ENCODE assay signal across 39 cellular contexts in the genomic region with DNA sequence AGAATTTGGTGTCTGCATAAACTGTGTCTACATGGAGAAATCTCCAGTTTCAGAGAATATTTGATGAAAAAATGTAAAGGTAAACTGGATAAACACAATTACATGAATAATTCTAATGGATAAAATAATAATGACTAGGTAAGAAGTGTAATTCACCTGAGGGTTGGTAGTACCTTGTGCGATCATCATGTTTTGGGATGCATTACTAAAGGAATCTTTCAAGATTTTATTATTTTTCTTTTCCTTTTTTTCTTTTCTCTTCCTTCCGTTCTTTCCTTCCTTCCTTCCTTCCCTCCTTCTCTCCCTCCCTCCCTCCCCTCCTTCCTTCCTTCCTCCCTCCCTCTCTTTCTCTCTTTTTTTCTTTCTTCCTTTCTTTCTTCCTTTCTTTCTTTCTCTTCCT.
"Had no signal": no experiment of that assay in that cellular context is flagged by ENCODE, and none has a peak within 500 bp of the region (broad histone marks: within the 10 kb centered on the region; RNA-seq: fewer than 3 reads in every experiment).

No MANE protein-coding gene starts in this region.

- H3K27ac Mint-ChIP-seq: activated naive CD4-positive, alpha-beta T cell treated with anti-CD3 and anti-CD28 coated beads for 36 hours; activated naive CD4-positive, alpha-beta T cell treated with anti-CD3 and anti-CD28 coated beads, Interleukin-2, amount 10 ng/mL, durations not matched to agents 7 days and 5 days; activated naive CD4-positive, alpha-beta T cell treated with anti-CD3 and anti-CD28 coated beads, Interleukin-2, amount 50 U/mL, for 24 hours; activated naive CD4-positive, alpha-beta T cell treated with anti-CD3 and anti-CD28 coated beads, Interleukin-2, amount 50 U/mL, for 72 hours; activated naive CD8-positive, alpha-beta T cell; activated naive CD8-positive, alpha-beta T cell treated with anti-CD3 and anti-CD28 coated beads for 36 hours; activated naive CD8-positive, alpha-beta T cell treated with anti-CD3 and anti-CD28 coated beads, Interleukin-2, amount 10 ng/mL, durations not matched to agents 7 days and 5 days; activated naive CD8-positive, alpha-beta T cell treated with anti-CD3 and anti-CD28 coated beads, Interleukin-2, amount 50 U/mL, for 24 hours; activated T-cell treated with anti-CD3 and anti-CD28 coated beads, Interleukin-2, amount 50 U/mL, for 24 hours; activated T-cell treated with anti-CD3 and anti-CD28 coated beads, Interleukin-2, amount 50 U/mL, for 72 hours; activated T-helper 1 cell treated with anti-CD3 and anti-CD28 coated beads, Interleukin-12 subunit alpha, Interleukin-12 subunit beta, Interleukin-2, Interleukin-4 antibody, amounts not matched to agents 30 ng/mL and 10 ng/mL and 1 ng/mL, durations not matched to agents 14 hours and 24 hours and 36 hours; activated T-helper 17 cell treated with anti-CD3 and anti-CD28 coated beads, Interleukin-2, amount 50 U/mL, for 72 hours; activated T-helper 2 cell treated with anti-CD3 and anti-CD28 coated beads, Interferon-gamma antibody, Interleukin-2, Interleukin-4, amounts not matched to agents 10 μg/mL and 5 μg/mL and 100 μg/mL, durations not matched to agents 14 hours and 24 hours and 36 hours; brain had no signal

- H3K27ac ChIP-seq: adrenal gland, ascending aorta, body of pancreas, breast epithelium, cardiac muscle cell had no signal

- H3K27me3 Mint-ChIP-seq: activated naive CD4-positive, alpha-beta T cell treated with anti-CD3 and anti-CD28 coated beads, Interleukin-2, amount 10 ng/mL, durations not matched to agents 7 days and 5 days; activated naive CD8-positive, alpha-beta T cell; activated naive CD8-positive, alpha-beta T cell treated with anti-CD3 and anti-CD28 coated beads for 36 hours; activated naive CD8-positive, alpha-beta T cell treated with anti-CD3 and anti-CD28 coated beads, Interleukin-2, amount 10 ng/mL, durations not matched to agents 7 days and 5 days; activated T-cell treated with anti-CD3 and anti-CD28 coated beads, Interleukin-2, amount 50 U/mL, for 24 hours; activated T-helper 17 cell treated with anti-CD3 and anti-CD28 coated beads, Interleukin-2, amount 50 U/mL, for 72 hours; brain; central memory CD8-positive, alpha-beta T cell had no signal

- H3K9me3 Mint-ChIP-seq: activated naive CD4-positive, alpha-beta T cell treated with anti-CD3 and anti-CD28 coated beads for 36 hours; activated naive CD4-positive, alpha-beta T cell treated with anti-CD3 and anti-CD28 coated beads, Interleukin-2, amount 10 ng/mL, durations not matched to agents 7 days and 5 days; activated naive CD8-positive, alpha-beta T cell treated with anti-CD3 and anti-CD28 coated beads for 36 hours; activated naive CD8-positive, alpha-beta T cell treated with anti-CD3 and anti-CD28 coated beads, Interleukin-2, amount 10 ng/mL, durations not matched to agents 7 days and 5 days; activated naive CD8-positive, alpha-beta T cell treated with anti-CD3 and anti-CD28 coated beads, Interleukin-2, amount 50 U/mL, for 24 hours; activated T-cell treated with anti-CD3 and anti-CD28 coated beads, Interleukin-2, amount 50 U/mL, for 4 hours; activated T-helper 1 cell treated with anti-CD3 and anti-CD28 coated beads, Interleukin-12 subunit alpha, Interleukin-12 subunit beta, Interleukin-2, Interleukin-4 antibody, amounts not matched to agents 30 ng/mL and 10 ng/mL and 1 ng/mL, durations not matched to agents 14 hours and 24 hours and 36 hours; activated T-helper 17 cell treated with anti-CD3 and anti-CD28 coated beads, Interleukin-2, amount 50 U/mL, for 72 hours; activated T-helper 2 cell treated with anti-CD3 and anti-CD28 coated beads, Interferon-gamma antibody, Interleukin-2, Interleukin-4, amounts not matched to agents 10 μg/mL and 5 μg/mL and 100 μg/mL, durations not matched to agents 14 hours and 24 hours and 36 hours had no signal

- H3K4me3 Mint-ChIP-seq: activated naive CD4-positive, alpha-beta T cell treated with anti-CD3 and anti-CD28 coated beads for 36 hours; activated naive CD4-positive, alpha-beta T cell treated with anti-CD3 and anti-CD28 coated beads, Interleukin-2, amount 10 ng/mL, durations not matched to agents 7 days and 5 days; activated naive CD4-positive, alpha-beta T cell treated with anti-CD3 and anti-CD28 coated beads, Interleukin-2, amount 50 U/mL, for 24 hours; activated naive CD8-positive, alpha-beta T cell; activated naive CD8-positive, alpha-beta T cell treated with anti-CD3 and anti-CD28 coated beads for 36 hours; activated naive CD8-positive, alpha-beta T cell treated with anti-CD3 and anti-CD28 coated beads, Interleukin-2, amount 10 ng/mL, durations not matched to agents 7 days and 5 days; activated naive CD8-positive, alpha-beta T cell treated with anti-CD3 and anti-CD28 coated beads, Interleukin-2, amount 50 U/mL, for 24 hours; activated T-cell treated with anti-CD3 and anti-CD28 coated beads, Interleukin-2, amount 50 U/mL, for 24 hours; activated T-cell treated with anti-CD3 and anti-CD28 coated beads, Interleukin-2, amount 50 U/mL, for 4 hours; activated T-cell treated with anti-CD3 and anti-CD28 coated beads, Interleukin-2, amount 50 U/mL, for 72 hours; activated T-helper 1 cell treated with anti-CD3 and anti-CD28 coated beads, Interleukin-12 subunit alpha, Interleukin-12 subunit beta, Interleukin-2, Interleukin-4 antibody, amounts not matched to agents 30 ng/mL and 10 ng/mL and 1 ng/mL, durations not matched to agents 14 hours and 24 hours and 36 hours; activated T-helper 17 cell treated with anti-CD3 and anti-CD28 coated beads, Interleukin-2, amount 50 U/mL, for 72 hours; brain; central memory CD8-positive, alpha-beta T cell had no signal

- H3K9me3 ChIP-seq: adrenal gland, ascending aorta, body of pancreas, breast epithelium had no signal

- H3K4me1 ChIP-seq: adrenal gland, ascending aorta, body of pancreas, breast epithelium had no signal

- DNase-seq: activated effector memory CD4-positive, alpha-beta T cell treated with anti-CD3 and anti-CD28 coated beads, Interleukin-2, amount 50 U/mL, for 16 hours; activated gamma-delta T cell; activated gamma-delta T cell treated with Interleukin-2 at 50 U/mL for 16 hours; activated naive CD4-positive, alpha-beta T cell; activated naive CD4-positive, alpha-beta T cell treated with anti-CD3 and anti-CD28 coated beads for 36 hours; activated naive CD4-positive, alpha-beta T cell treated with anti-CD3 and anti-CD28 coated beads, Interleukin-2, amount 10 ng/mL, durations not matched to agents 7 days and 5 days; activated naive CD4-positive, alpha-beta T cell treated with anti-CD3 and anti-CD28 coated beads, Interleukin-2, amount 50 U/mL, for 16 hours; activated naive CD4-positive, alpha-beta T cell treated with Interleukin-2 at 50 U/mL for 16 hours; activated naive CD8-positive, alpha-beta T cell treated with anti-CD3 and anti-CD28 coated beads for 36 hours; activated naive CD8-positive, alpha-beta T cell treated with anti-CD3 and anti-CD28 coated beads, Interleukin-2, amount 10 ng/mL, durations not matched to agents 7 days and 5 days; activated naive CD8-positive, alpha-beta T cell treated with anti-CD3 and anti-CD28 coated beads, Interleukin-2, amount 50 U/mL, for 24 hours; activated T-cell treated with anti-CD3 and anti-CD28 coated beads for 4 hours; activated T-cell treated with anti-CD3 and anti-CD28 coated beads, Interleukin-2, amount 50 U/mL, for 1 hour; activated T-cell treated with anti-CD3 and anti-CD28 coated beads, Interleukin-2, amount 50 U/mL, for 24 hours; activated T-cell treated with anti-CD3 and anti-CD28 coated beads, Interleukin-2, amount 50 U/mL, for 4 hours; activated T-cell treated with anti-CD3 and anti-CD28 coated beads, Interleukin-2, amount 50 U/mL, for 48 hours; activated T-cell treated with anti-CD3 and anti-CD28 coated beads, Interleukin-2, amount 50 U/mL, for 72 hours; adrenal gland; amniotic stem cell; amygdala; anterior cingulate cortex; aorta; body of pancreas; caudate nucleus; central memory CD4-positive, alpha-beta T cell; cerebellar nuclear complex had no signal

- H3K27me3 ChIP-seq: adrenal gland, ascending aorta, breast epithelium, cardiac muscle cell had no signal

- ATAC-seq: activated naive CD4-positive, alpha-beta T cell treated with anti-CD3 and anti-CD28 coated beads, Interleukin-2, amount 50 U/mL, for 72 hours; activated naive CD8-positive, alpha-beta T cell treated with anti-CD3 and anti-CD28 coated beads, Interleukin-2, amount 50 U/mL, for 24 hours; activated T-cell treated with anti-CD3 and anti-CD28 coated beads, Interleukin-2, amount 50 U/mL, for 4 hours; activated T-cell treated with anti-CD3 and anti-CD28 coated beads, Interleukin-2, amount 50 U/mL, for 72 hours; activated T-helper 17 cell treated with anti-CD3 and anti-CD28 coated beads, Interleukin-2, amount 50 U/mL, for 72 hours; body of pancreas had no signal

- H3K4me3 ChIP-seq: adrenal gland, ascending aorta, body of pancreas, breast epithelium, cardiac muscle cell had no signal

- H3K4me1 Mint-ChIP-seq: activated naive CD4-positive, alpha-beta T cell treated with anti-CD3 and anti-CD28 coated beads, Interleukin-2, amount 10 ng/mL, durations not matched to agents 7 days and 5 days; activated naive CD4-positive, alpha-beta T cell treated with anti-CD3 and anti-CD28 coated beads, Interleukin-2, amount 50 U/mL, for 24 hours; activated naive CD8-positive, alpha-beta T cell treated with anti-CD3 and anti-CD28 coated beads for 36 hours; activated naive CD8-positive, alpha-beta T cell treated with anti-CD3 and anti-CD28 coated beads, Interleukin-2, amount 10 ng/mL, durations not matched to agents 7 days and 5 days; activated naive CD8-positive, alpha-beta T cell treated with anti-CD3 and anti-CD28 coated beads, Interleukin-2, amount 50 U/mL, for 24 hours; activated T-helper 17 cell treated with anti-CD3 and anti-CD28 coated beads, Interleukin-2, amount 50 U/mL, for 72 hours; brain; central memory CD8-positive, alpha-beta T cell had no signal

- H3K36me3 ChIP-seq: adrenal gland, ascending aorta, breast epithelium, cardiac muscle cell had no signal

- H3K36me3 Mint-ChIP-seq: activated naive CD4-positive, alpha-beta T cell treated with anti-CD3 and anti-CD28 coated beads, Interleukin-2, amount 10 ng/mL, durations not matched to agents 7 days and 5 days; activated naive CD4-positive, alpha-beta T cell treated with anti-CD3 and anti-CD28 coated beads, Interleukin-2, amount 50 U/mL, for 24 hours; activated naive CD4-positive, alpha-beta T cell treated with anti-CD3 and anti-CD28 coated beads, Interleukin-2, amount 50 U/mL, for 72 hours; activated naive CD8-positive, alpha-beta T cell; activated naive CD8-positive, alpha-beta T cell treated with anti-CD3 and anti-CD28 coated beads for 36 hours; activated naive CD8-positive, alpha-beta T cell treated with anti-CD3 and anti-CD28 coated beads, Interleukin-2, amount 10 ng/mL, durations not matched to agents 7 days and 5 days; brain had no signal

- FAIRE-seq: astrocyte, bronchial epithelial cell had no signal
